Comparison of ENCODE assay signal across 20 cellular contexts in genomic region chr18:49619792-49620191, GRCh38. TPM values are rescaled to one million over a fixed set of nuclear protein-coding genes. Genes with fewer than 3 reads are reported as not detected.
DNase-seq lines count a peak whose midpoint lies in the region; ATAC-seq and TF ChIP-seq lines count a peak whose summit lies in the region.
"Had no signal": no experiment of that assay in that cellular context is flagged by ENCODE, and none has a peak within 500 bp of the region (broad histone marks: within the 10 kb centered on the region; RNA-seq: fewer than 3 reads in every experiment).

No MANE protein-coding gene starts in this region.

- peak; percentile 30 for DNase-seq in activated CD8-positive, alpha-beta memory T cell treated with anti-CD3 and anti-CD28 coated beads for 24 hours
- DNase-seq in activated CD8-positive, alpha-beta memory T cell treated with anti-CD3 and anti-CD28 coated beads, Interleukin-2, amount 10 ng/mL, durations not matched to agents 7 days and 5 days: no peak
- DNase-seq in iPS-NIHi7 (ENCODE audit: extremely low spot score) (peak; percentile 20), type B pancreatic cell (ENCODE audit: extremely low spot score, unreplicated experiment) (no peak)
- DNase-seq in stimulated activated naive CD4-positive, alpha-beta T cell (lab: John Stamatoyannopoulos, UW): no peak
- DNase-seq in stimulated activated CD4-positive, alpha-beta T cell treated with anti-CD3 and anti-CD28 coated beads, Interleukin-15, amount 100 ng/mL, for 24 hours: no peak
- DNase-seq in stimulated activated naive CD8-positive, alpha-beta T cell treated with anti-CD3 and anti-CD28 coated beads, Interleukin-15, Interleukin-2, amounts not matched to agents 100 U/mL and 50 U/mL, for 24 hours: no peak
- DNase-seq: 8988T; activated naive CD8-positive, alpha-beta T cell treated with anti-CD3 and anti-CD28 coated beads, Interleukin-2, amount 10 ng/mL, durations not matched to agents 7 days and 5 days; C1 segment of cervical spinal cord; left ventricle myocardium inferior; NCI-H2029 treated with DMSO at 0.1 percent for 48 hours; NCI-H510A treated with DMSO at 0.1 percent for 48 hours; right lobe of liver; tibial artery had no signal

- peaks cover 27% of the 10 kb centered on the region for H3K27me3 Mint-ChIP-seq in activated CD8-positive, alpha-beta memory T cell treated with anti-CD3 and anti-CD28 coated beads, Interleukin-2, amount 10 ng/mL, durations not matched to agents 7 days and 5 days
- H3K27me3 Mint-ChIP-seq in type B pancreatic cell: peaks cover 4% of the 10 kb centered on the region

- H3K27ac ChIP-seq in VCaP: peak overlapping the region; percentile 74
- H3K27ac ChIP-seq: left ventricle myocardium inferior, right lobe of liver, RWPE1, tibial artery had no signal

- H3K9me3 Mint-ChIP-seq in activated CD8-positive, alpha-beta memory T cell treated with anti-CD3 and anti-CD28 coated beads, Interleukin-2, amount 10 ng/mL, durations not matched to agents 7 days and 5 days (ENCODE audit: low read depth): no peaks in the 10 kb centered on the region
- no peaks in the 10 kb centered on the region for H3K9me3 Mint-ChIP-seq in type B pancreatic cell
- H3K9me3 Mint-ChIP-seq: activated T-helper 17 cell treated with anti-CD3 and anti-CD28 coated beads, Interleukin-2, amount 50 U/mL, for 72 hours had no signal

- no peaks in the 10 kb centered on the region for H3K4me1 Mint-ChIP-seq in activated CD8-positive, alpha-beta memory T cell treated with anti-CD3 and anti-CD28 coated beads, Interleukin-2, amount 10 ng/mL, durations not matched to agents 7 days and 5 days
- peaks cover 42% of the 10 kb centered on the region for H3K4me1 Mint-ChIP-seq in type B pancreatic cell (ENCODE audit: unreplicated experiment)
- H3K4me1 Mint-ChIP-seq: stimulated activated memory B cell treated with anti-CD40 and anti-IgM and Interleukin-4, amounts not matched to agents 10 μg/mL and 1 μg/mL and 100 μg/mL, for 72 hours had no signal

- no peak for ATAC-seq in activated CD8-positive, alpha-beta memory T cell treated with anti-CD3 and anti-CD28 coated beads, Interleukin-2, amount 10 ng/mL, durations not matched to agents 7 days and 5 days
- no peak for ATAC-seq in stimulated activated naive CD8-positive, alpha-beta T cell treated with anti-CD3 and anti-CD28 coated beads, Interleukin-15, Interleukin-2, amounts not matched to agents 100 U/mL and 50 U/mL, for 24 hours
- ATAC-seq: activated T-helper 17 cell treated with anti-CD3 and anti-CD28 coated beads, Interleukin-2, amount 50 U/mL, for 72 hours; esophagus mucosa; stimulated activated memory B cell treated with anti-CD40 and anti-IgM and Interleukin-4, amounts not matched to agents 10 μg/mL and 1 μg/mL and 100 μg/mL, for 72 hours had no signal

- CTCF ChIA-PET in activated CD8-positive, alpha-beta memory T cell treated with anti-CD3 and anti-CD28 coated beads, Interleukin-2, amount 10 ng/mL, durations not matched to agents 7 days and 5 days (lab: Charles Lee): no interaction called here

- no peak overlapping the region for H3K27ac Mint-ChIP-seq in activated CD8-positive, alpha-beta memory T cell treated with anti-CD3 and anti-CD28 coated beads, Interleukin-2, amount 10 ng/mL, durations not matched to agents 7 days and 5 days
- H3K27ac Mint-ChIP-seq in type B pancreatic cell: peak overlapping the region; percentile 74
- H3K27ac Mint-ChIP-seq: activated naive CD8-positive, alpha-beta T cell treated with anti-CD3 and anti-CD28 coated beads, Interleukin-2, amount 10 ng/mL, durations not matched to agents 7 days and 5 days; activated T-helper 17 cell treated with anti-CD3 and anti-CD28 coated beads, Interleukin-2, amount 50 U/mL, for 72 hours; stimulated activated memory B cell treated with anti-CD40 and anti-IgM and Interleukin-4, amounts not matched to agents 10 μg/mL and 1 μg/mL and 100 μg/mL, for 72 hours had no signal

- H3K4me3 Mint-ChIP-seq in activated CD8-positive, alpha-beta memory T cell treated with anti-CD3 and anti-CD28 coated beads, Interleukin-2, amount 10 ng/mL, durations not matched to agents 7 days and 5 days: no peak overlapping the region
- H3K4me3 Mint-ChIP-seq in type B pancreatic cell: peak overlapping the region; percentile 13
- H3K4me3 Mint-ChIP-seq: activated naive CD8-positive, alpha-beta T cell treated with anti-CD3 and anti-CD28 coated beads, Interleukin-2, amount 10 ng/mL, durations not matched to agents 7 days and 5 days; activated T-helper 17 cell treated with anti-CD3 and anti-CD28 coated beads, Interleukin-2, amount 50 U/mL, for 72 hours; stimulated activated memory B cell treated with anti-CD40 and anti-IgM and Interleukin-4, amounts not matched to agents 10 μg/mL and 1 μg/mL and 100 μg/mL, for 72 hours had no signal

- TF ChIP-seq CTCF in VCaP (conservative IDR thresholded peaks at IDR 0.05) (no peak), type B pancreatic cell (conservative IDR thresholded peaks at IDR 0.05) (no peak)

- H3K36me3 Mint-ChIP-seq in activated CD8-positive, alpha-beta memory T cell treated with anti-CD3 and anti-CD28 coated beads, Interleukin-2, amount 10 ng/mL, durations not matched to agents 7 days and 5 days: no peaks in the 10 kb centered on the region
- no peaks in the 10 kb centered on the region for H3K36me3 Mint-ChIP-seq in type B pancreatic cell
- H3K36me3 Mint-ChIP-seq: stimulated activated memory B cell treated with anti-CD40 and anti-IgM and Interleukin-4, amounts not matched to agents 10 μg/mL and 1 μg/mL and 100 μg/mL, for 72 hours had no signal

RNA-seq across cellular contexts. Expression of gene LIPG, which starts 57.9 kb away (rescaled TPM):
- total RNA-seq in activated CD8-positive, alpha-beta memory T cell treated with anti-CD3 and anti-CD28 coated beads, Interleukin-2, amount 10 ng/mL, durations not matched to agents 7 days and 5 days: under 1 TPM in 1 of 2 experiments, not detected in 1; 0.16 TPM
- 16.9 and 22.7 TPM in 2 replicates for total RNA-seq in type B pancreatic cell (ENCODE audit: low replicate concordance)
- total RNA-seq: activated T-helper 17 cell treated with anti-CD3 and anti-CD28 coated beads, Interleukin-2, amount 50 U/mL, for 72 hours; left ventricle myocardium inferior had no signal

Comparison
In these comparisons a context has a peak if more than half of its experiments do, and no peak if none do; other contexts are left out.
1. DNase-seq: peak in activated CD8-positive, alpha-beta memory T cell treated with anti-CD3 and anti-CD28 coated beads for 24 hours (single experiment) and iPS-NIHi7 (single experiment); none in activated CD8-positive, alpha-beta memory T cell treated with anti-CD3 and anti-CD28 coated beads, Interleukin-2, amount 10 ng/mL, durations not matched to agents 7 days and 5 days (single experiment), type B pancreatic cell (single experiment), stimulated activated naive CD4-positive, alpha-beta T cell (0 of 6), stimulated activated CD4-positive, alpha-beta T cell treated with anti-CD3 and anti-CD28 coated beads, Interleukin-15, amount 100 ng/mL, for 24 hours (single experiment) and stimulated activated naive CD8-positive, alpha-beta T cell treated with anti-CD3 and anti-CD28 coated beads, Interleukin-15, Interleukin-2, amounts not matched to agents 100 U/mL and 50 U/mL, for 24 hours (single experiment).
2. RNA of gene LIPG, which starts 57.9 kb away (total RNA-seq): 16.9 to 22.7 TPM in type B pancreatic cell; 0.16 TPM in activated CD8-positive, alpha-beta memory T cell treated with anti-CD3 and anti-CD28 coated beads, Interleukin-2, amount 10 ng/mL, durations not matched to agents 7 days and 5 days; every median in the first group is over 10 times any median in the second.